ENCODE assay signal across 2 cellular contexts in genomic region chr11:133951484-133952198, GRCh38.
TF ChIP-seq lines count a peak whose summit lies in the region.

No MANE protein-coding gene starts in this region.

TF ChIP-seq in HEK293T, 16 proteins besides CTCF, POLR2A, EP300 and RAD21 (continued from another document):
- TF ChIP-seq, protein P1, sequence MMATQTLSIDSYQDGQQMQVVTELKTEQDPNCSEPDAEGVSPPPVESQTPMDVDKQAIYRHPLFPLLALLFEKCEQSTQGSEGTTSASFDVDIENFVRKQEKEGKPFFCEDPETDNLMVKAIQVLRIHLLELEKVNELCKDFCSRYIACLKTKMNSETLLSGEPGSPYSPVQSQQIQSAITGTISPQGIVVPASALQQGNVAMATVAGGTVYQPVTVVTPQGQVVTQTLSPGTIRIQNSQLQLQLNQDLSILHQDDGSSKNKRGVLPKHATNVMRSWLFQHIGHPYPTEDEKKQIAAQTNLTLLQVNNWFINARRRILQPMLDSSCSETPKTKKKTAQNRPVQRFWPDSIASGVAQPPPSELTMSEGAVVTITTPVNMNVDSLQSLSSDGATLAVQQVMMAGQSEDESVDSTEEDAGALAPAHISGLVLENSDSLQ (IDR thresholded peaks at IDR 0.05), result no peak
- TF ChIP-seq SUZ12 (IDR thresholded peaks at IDR 0.05) (no peak), FOXK2 (IDR thresholded peaks at IDR 0.05) (no peak), FOXM1 (IDR thresholded peaks at IDR 0.05; ENCODE audit: borderline replicate concordance) (no peak), L3MBTL2 (conservative IDR thresholded peaks at IDR 0.05) (no peak), TARDBP (IDR thresholded peaks at IDR 0.05) (no peak), CTBP1 (IDR thresholded peaks at IDR 0.05; ENCODE audit: borderline replicate concordance) (no peak), ELF4 (IDR thresholded peaks at IDR 0.05) (no peak), LEF1 (IDR thresholded peaks at IDR 0.05; ENCODE audit: borderline replicate concordance) (no peak), FOXA1 (IDR thresholded peaks at IDR 0.05) (no peak)

TF ChIP-seq in HepG2, 621 proteins besides CTCF, POLR2A, EP300 and RAD21 (continued from another document):
- TF ChIP-seq ZNF496 (CRISPR knock-in tag; IDR thresholded peaks at IDR 0.05; ENCODE audit: insufficient replicate concordance), result no peak
